16 cellular contexts compared by ENCODE assay signal in the genomic region with DNA sequence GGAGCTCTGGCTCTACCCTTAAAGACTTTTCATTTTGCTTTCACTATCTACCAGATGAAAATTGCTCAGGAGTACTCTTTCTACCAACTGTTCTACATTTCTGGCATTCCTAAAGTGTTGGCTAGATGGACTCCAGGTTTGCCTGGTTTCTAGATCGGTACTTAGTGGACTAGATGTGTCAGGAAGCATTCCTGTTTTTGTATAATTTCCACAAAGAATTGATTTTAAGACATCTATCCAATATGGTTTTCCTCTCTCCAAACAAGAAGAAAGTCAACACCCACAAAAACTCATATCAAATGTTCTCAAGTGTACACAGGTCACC.
DNase-seq lines count a peak whose midpoint lies in the region; ATAC-seq and TF ChIP-seq lines count a peak whose summit lies in the region.
"Had no signal": no experiment of that assay in that cellular context is flagged by ENCODE, and none has a peak within 500 bp of the region (broad histone marks: within the 10 kb centered on the region; RNA-seq: fewer than 3 reads in every experiment).

No MANE protein-coding gene starts in this region.

- peak overlapping the region; percentile 43; the same call in 1 of the 2 replicates for H3K4me2 ChIP-seq in IMR-90 (ENCODE audit: low read depth, low read length)
- H3K4me2 ChIP-seq: GM23338, PC-9 had no signal

- peak overlapping the region; percentile 92 for H4K91ac ChIP-seq in IMR-90 (ENCODE audit: insufficient read depth, low read depth, low read length)

- H3K27ac ChIP-seq in IMR-90 (ENCODE audit: insufficient read depth, low read length), result peak overlapping the region; percentile 99
- H3K27ac ChIP-seq in brain microvascular endothelial cell, result peak overlapping the region; percentile 30
- peak overlapping the region; percentile 6 for H3K27ac ChIP-seq in muscle layer of duodenum (ENCODE audit: low read length)
- H3K27ac ChIP-seq: PC-9, SJCRH30 had no signal

- no peak overlapping the region for H3K4me3 Mint-ChIP-seq in activated CD8-positive, alpha-beta T cell treated with anti-CD3 and anti-CD28 coated beads, Interleukin-2, amount 10 ng/mL, durations not matched to agents 7 days and 5 days
- H3K4me3 Mint-ChIP-seq: CD4-positive, alpha-beta memory T cell; GM23338 had no signal

- peak overlapping the region; percentile 85 for H3K23ac ChIP-seq in IMR-90 (ENCODE audit: low read depth, low read length)

- no peaks in the 10 kb centered on the region for H4K20me1 ChIP-seq in IMR-90 (ENCODE audit: insufficient read depth, low read length)

- DNase-seq in IMR-90 (no peak), brain microvascular endothelial cell (peak; percentile 25), COLO829 (ENCODE audit: low spot score) (no peak), midbrain (lab: John Stamatoyannopoulos, UW) (no peak)
- no peak for DNase-seq in activated CD8-positive, alpha-beta T cell treated with anti-CD3 and anti-CD28 coated beads, Interleukin-2, amount 10 ng/mL, durations not matched to agents 7 days and 5 days
- DNase-seq in effector CD8-positive, alpha-beta T cell (lab: John Stamatoyannopoulos, UW), result no peak
- DNase-seq: CD4-positive, alpha-beta memory T cell; NCI-H1436 treated with DMSO at 0.1 percent for 48 hours; NCI-H2081; NCI-H510A; NCI-H774; PC-9; SJCRH30 had no signal

- BruUV-seq in IMR-90 (replicated peaks; lab: Mats Ljungman, UMichigan), result no TSS peak

- dilution Hi-C loops in IMR-90 (cut with HindIII; ENCODE audit: low sequenced_read_pairs, unreplicated experiment), result no loop called here

- no CpG with 5 or more reads among the region's 1 CpG for WGBS in IMR-90 (ENCODE audit: extremely low coverage in 2 of 2, insufficient read length in 1 of 2), 2 experiments

- no peaks in the 10 kb centered on the region for H3K27me3 Mint-ChIP-seq in activated CD8-positive, alpha-beta T cell treated with anti-CD3 and anti-CD28 coated beads, Interleukin-2, amount 10 ng/mL, durations not matched to agents 7 days and 5 days (ENCODE audit: low read depth)
- H3K27me3 Mint-ChIP-seq: CD4-positive, alpha-beta memory T cell had no signal

- in situ Hi-C loops in IMR-90 (cut with MboI; ENCODE audit: low sequenced_read_pairs), result no loop called here
- in situ Hi-C loops in brain microvascular endothelial cell (cut with HindIII; ENCODE audit: low pct_ligation_motif_present, low sequenced_read_pairs), result no loop called here

- H3K4me1 Mint-ChIP-seq in activated CD8-positive, alpha-beta T cell treated with anti-CD3 and anti-CD28 coated beads, Interleukin-2, amount 10 ng/mL, durations not matched to agents 7 days and 5 days (ENCODE audit: low read depth), result no peaks in the 10 kb centered on the region
- H3K4me1 Mint-ChIP-seq: CD4-positive, alpha-beta memory T cell; GM23338 had no signal

- H4K8ac ChIP-seq in IMR-90 (ENCODE audit: low read depth in 2 of 2, low read length in 2 of 2), result peak overlapping the region; percentile 73 to 91

- H4K5ac ChIP-seq in IMR-90 (ENCODE audit: low read depth, low read length), result peak overlapping the region; percentile 95

- peak overlapping the region; percentile 95 for H2BK120ac ChIP-seq in IMR-90 (ENCODE audit: low read depth, low read length)

- H3K27ac Mint-ChIP-seq in activated CD8-positive, alpha-beta T cell treated with anti-CD3 and anti-CD28 coated beads, Interleukin-2, amount 10 ng/mL, durations not matched to agents 7 days and 5 days, result no peak overlapping the region
- H3K27ac Mint-ChIP-seq: CD4-positive, alpha-beta memory T cell; GM23338 had no signal

- no peak overlapping the region for H2AK9ac ChIP-seq in IMR-90 (replicated peaks; ENCODE audit: low read depth, low read length, poor library complexity)

- peak overlapping the region; percentile 87 for H3K56ac ChIP-seq in IMR-90 (ENCODE audit: extremely low read depth, insufficient read depth, low read length)

- H3K9me1 ChIP-seq in IMR-90 (ENCODE audit: insufficient read depth, low read length), result peaks cover 4% of the 10 kb centered on the region; the same call in 1 of the 2 replicates

- peak overlapping the region; percentile 89 for H2BK20ac ChIP-seq in IMR-90 (ENCODE audit: low read depth, low read length)

- peak overlapping the region; percentile 94 for H3K4ac ChIP-seq in IMR-90 (ENCODE audit: low read depth, low read length)

- H3K36me3 Mint-ChIP-seq in activated CD8-positive, alpha-beta T cell treated with anti-CD3 and anti-CD28 coated beads, Interleukin-2, amount 10 ng/mL, durations not matched to agents 7 days and 5 days (ENCODE audit: low read depth), result no peaks in the 10 kb centered on the region
- H3K36me3 Mint-ChIP-seq: CD4-positive, alpha-beta memory T cell had no signal

- peaks cover 11 to 23% of the 10 kb centered on the region in 2 experiments for H3K79me1 ChIP-seq in IMR-90 (ENCODE audit: low read depth in 1 of 2, low read length in 2 of 2)

- no peaks in the 10 kb centered on the region for H3K27me3 ChIP-seq in IMR-90 (ENCODE audit: control insufficient read depth, insufficient read depth, low read length)
- H3K27me3 ChIP-seq in brain microvascular endothelial cell (replicated peaks), result no peaks in the 10 kb centered on the region
- no peaks in the 10 kb centered on the region for H3K27me3 ChIP-seq in muscle layer of duodenum (ENCODE audit: low read depth, low read length)
- H3K27me3 ChIP-seq: SJCRH30 had no signal

- H3K9ac ChIP-seq in IMR-90 (ENCODE audit: low read depth, low read length), result peak overlapping the region; percentile 22; the same call in 1 of the 2 replicates

- H2AFZ ChIP-seq in IMR-90 (replicated peaks; ENCODE audit: low read length, poor library complexity), result no peak overlapping the region
- H2AFZ ChIP-seq: GM23338, PC-9 had no signal

- H2BK15ac ChIP-seq in IMR-90 (ENCODE audit: low read depth, low read length), result peak overlapping the region; percentile 82; the same call in 2 of the 3 replicates

- no peaks in the 10 kb centered on the region for H3K9me3 Mint-ChIP-seq in activated CD8-positive, alpha-beta T cell treated with anti-CD3 and anti-CD28 coated beads, Interleukin-2, amount 10 ng/mL, durations not matched to agents 7 days and 5 days (ENCODE audit: insufficient read depth)
- H3K9me3 Mint-ChIP-seq: GM23338 had no signal

- H2BK5ac ChIP-seq in IMR-90 (ENCODE audit: low read depth, low read length, poor library complexity, severe bottlenecking), result peak overlapping the region; percentile 95

- TF ChIP-seq RAD21 in IMR-90 (IDR thresholded peaks at IDR 0.05; ENCODE audit: low read length), result no peak

- peak overlapping the region; percentile 92 for H3K18ac ChIP-seq in IMR-90 (ENCODE audit: low read depth, low read length)

- intact Hi-C loops in IMR-90 (cut with micrococcal nuclease), result loop anchor here (2.0 to 5.0 kb wide), 2 partner anchors 121 to 566 kb away; no protein-coding TSS in a partner anchor

- H3K14ac ChIP-seq in IMR-90 (replicated peaks; ENCODE audit: low read depth, low read length), result peak overlapping the region; percentile 81

- peaks cover 6% of the 10 kb centered on the region for H3K4me1 ChIP-seq in IMR-90 (ENCODE audit: control insufficient read depth, insufficient read depth, low read length)
- peaks cover 0 to 2% of the 10 kb centered on the region in 2 donors for H3K4me1 ChIP-seq in muscle layer of duodenum (ENCODE audit: control insufficient read depth in 1 of 2, insufficient read depth in 2 of 2, low read length in 2 of 2)
- H3K4me1 ChIP-seq: SJCRH30 had no signal

- H3K36me3 ChIP-seq in IMR-90 (ENCODE audit: control insufficient read depth, insufficient read depth, low read length) (no peaks in the 10 kb centered on the region; the same call in 1 of the 2 replicates), brain microvascular endothelial cell (replicated peaks) (no peaks in the 10 kb centered on the region), muscle layer of duodenum (ENCODE audit: control insufficient read depth in 1 of 2, insufficient read depth in 2 of 2, low read length in 2 of 2) (no peaks in the 10 kb centered on the region)
- H3K36me3 ChIP-seq: SJCRH30 had no signal

- H3K9me3 ChIP-seq in IMR-90 (ENCODE audit: control insufficient read depth, insufficient read depth, low read length) (no peaks in the 10 kb centered on the region), muscle layer of duodenum (ENCODE audit: control insufficient read depth in 1 of 2, low read length in 2 of 2) (no peaks in the 10 kb centered on the region)
- H3K9me3 ChIP-seq: SJCRH30 had no signal

- H2AK5ac ChIP-seq in IMR-90 (ENCODE audit: low read depth, low read length), result peak overlapping the region; percentile 76; the same call in 1 of the 2 replicates

- H3K4me3 ChIP-seq in IMR-90 (ENCODE audit: insufficient read depth, low read depth, low read length), result no peak overlapping the region
- no peak overlapping the region for H3K4me3 ChIP-seq in brain microvascular endothelial cell (ENCODE audit: low read depth, low read length)
- H3K4me3 ChIP-seq in muscle layer of duodenum (ENCODE audit: low read depth in 1 of 2, low read length in 2 of 2), result no peak overlapping the region
- H3K4me3 ChIP-seq: GM23338, K562, PC-9, SJCRH30 had no signal

- TF ChIP-seq CTCF in IMR-90 (conservative IDR thresholded peaks at IDR 0.05; ENCODE audit: low read depth, low read length), result no peak
- TF ChIP-seq CTCF in brain microvascular endothelial cell (IDR thresholded peaks at IDR 0.05; ENCODE audit: low read depth, low read length, missing control alignments), result no peak

- POLR2A ChIA-PET in IMR-90 (lab: Charles Lee; ENCODE audit: unreplicated experiment), result no interaction called here
- POLR2A ChIA-PET in activated CD8-positive, alpha-beta T cell treated with anti-CD3 and anti-CD28 coated beads, Interleukin-2, amount 10 ng/mL, durations not matched to agents 7 days and 5 days (lab: Charles Lee), result no interaction called here

- no peak for TF ChIP-seq POLR2A in IMR-90 (IDR thresholded peaks at IDR 0.05; ENCODE audit: low read depth, low read length)

- CTCF ChIA-PET in IMR-90 (lab: Yijun Ruan, JAX), result interaction anchor here (0.8 kb wide), 1 partner anchor 134 kb away, joined by 3 read pairs; no protein-coding TSS in a partner anchor
- CTCF ChIA-PET in activated CD8-positive, alpha-beta T cell treated with anti-CD3 and anti-CD28 coated beads, Interleukin-2, amount 10 ng/mL, durations not matched to agents 7 days and 5 days (lab: Charles Lee), result no interaction called here

- peak; percentile 28 for ATAC-seq in IMR-90 (ENCODE audit: low read depth)
- no peak for ATAC-seq in activated CD8-positive, alpha-beta T cell treated with anti-CD3 and anti-CD28 coated beads, Interleukin-2, amount 10 ng/mL, durations not matched to agents 7 days and 5 days
- ATAC-seq: GM23338, K562 had no signal

TF ChIP-seq in IMR-90, 13 proteins besides CTCF, POLR2A, EP300 and RAD21:
- TF ChIP-seq MAFK (IDR thresholded peaks at IDR 0.05; ENCODE audit: low read depth, low read length), result no peak
- TF ChIP-seq RCOR1 (IDR thresholded peaks at IDR 0.05; ENCODE audit: insufficient replicate concordance, low read length), result no peak
- no peak for TF ChIP-seq BHLHE40 (IDR thresholded peaks at IDR 0.05; ENCODE audit: low read depth, low read length)

Comparison
In these comparisons a context has a peak if more than half of its experiments do, and no peak if none do; other contexts are left out.
1. H3K27ac ChIP-seq: peak in every context shown above with its lines; median percentile 99 in IMR-90; 30 in brain microvascular endothelial cell; 6 in muscle layer of duodenum.